ENCODE assay signal across 8 cellular contexts in genomic region chr17:39863918-39864746, GRCh38. TPM values are rescaled to one million over a fixed set of nuclear protein-coding genes. Genes with fewer than 3 reads are reported as not detected.
DNase-seq lines count a peak whose midpoint lies in the region; ATAC-seq and TF ChIP-seq lines count a peak whose summit lies in the region.

Gene IKZF3 (minus strand): TSS chr17:39864312. CDS start chr17:39864126, 186 bp downstream.

- TF ChIP-seq CTCF in right atrium auricular region (IDR thresholded peaks at IDR 0.05), result peak in 1 of 2 donors; percentile 30

- H3K27ac ChIP-seq in right atrium auricular region, result no peak within 1 kb of the TSS

- peak within 1 kb of the TSS in 1 of 2 donors; percentile 27 for H3K4me3 ChIP-seq in right atrium auricular region

- H3K36me3 ChIP-seq in right atrium auricular region, result no peaks in the 10 kb centered on the region

- H3K27me3 ChIP-seq in right atrium auricular region, result peaks cover 22 to 31% of the 10 kb centered on the region in 2 donors

- H3K4me1 ChIP-seq in right atrium auricular region, result peaks cover 0 to 8% of the 10 kb centered on the region in 2 donors

- peak within 1 kb of the TSS; percentile 98 for H3K4me3 Mint-ChIP-seq in activated naive CD8-positive, alpha-beta T cell

- no peaks in the 10 kb centered on the region for H3K27me3 Mint-ChIP-seq in activated naive CD8-positive, alpha-beta T cell

- DNase-seq in Right ventricle myocardium superior, result peak; percentile 62
- no peak for DNase-seq in right atrium auricular region (ENCODE audit: low spot score)
- peak; percentile 10 for DNase-seq in HS-5 (ENCODE audit: low read depth)
- peak; percentile 64 for DNase-seq in SW480 (ENCODE audit: low spot score)
- peak; percentile 91 for DNase-seq in iPS-NIHi11 (ENCODE audit: low spot score)
- peak; percentile 86 to 88 for DNase-seq in stimulated activated CD4-positive, alpha-beta T cell treated with anti-CD3 and anti-CD28 coated beads, Interleukin-2, amount 100 ng/mL, for 24 hours

- no peaks in the 10 kb centered on the region for H3K9me3 Mint-ChIP-seq in activated naive CD8-positive, alpha-beta T cell (ENCODE audit: low read depth)

- intact Hi-C loops in Right ventricle myocardium superior (cut with DNase I), result no loop called here

- H3K27ac Mint-ChIP-seq in activated naive CD8-positive, alpha-beta T cell, result peak within 1 kb of the TSS; percentile 99

- ATAC-seq in Right ventricle myocardium superior (ENCODE audit: poor library complexity), result peak; percentile 93
- no peak for ATAC-seq in HG03135 (IDR thresholded peaks at IDR 0.05; ENCODE audit: unreplicated experiment)

- H3K9me3 ChIP-seq in right atrium auricular region, result peaks cover 0 to 12% of the 10 kb centered on the region in 2 donors

- peaks cover 70% of the 10 kb centered on the region for H3K4me1 Mint-ChIP-seq in activated naive CD8-positive, alpha-beta T cell (ENCODE audit: low read depth)

- peaks cover 4% of the 10 kb centered on the region for H3K36me3 Mint-ChIP-seq in activated naive CD8-positive, alpha-beta T cell

RNA-seq across cellular contexts. Expression of gene IKZF3, which starts in this region (rescaled TPM):
- total RNA-seq in Right ventricle myocardium superior (0.22 TPM), right atrium auricular region (under 1 TPM; 0.37 to 0.51 TPM)

Comparison
In these comparisons a context has a peak if more than half of its experiments do, and no peak if none do; other contexts are left out.
1. Peak in DNase-seq and ATAC-seq in Right ventricle myocardium superior; RNA of the gene not detected or under 1 TPM.